ENCODE assay signal across 11 cellular contexts in the genomic region with DNA sequence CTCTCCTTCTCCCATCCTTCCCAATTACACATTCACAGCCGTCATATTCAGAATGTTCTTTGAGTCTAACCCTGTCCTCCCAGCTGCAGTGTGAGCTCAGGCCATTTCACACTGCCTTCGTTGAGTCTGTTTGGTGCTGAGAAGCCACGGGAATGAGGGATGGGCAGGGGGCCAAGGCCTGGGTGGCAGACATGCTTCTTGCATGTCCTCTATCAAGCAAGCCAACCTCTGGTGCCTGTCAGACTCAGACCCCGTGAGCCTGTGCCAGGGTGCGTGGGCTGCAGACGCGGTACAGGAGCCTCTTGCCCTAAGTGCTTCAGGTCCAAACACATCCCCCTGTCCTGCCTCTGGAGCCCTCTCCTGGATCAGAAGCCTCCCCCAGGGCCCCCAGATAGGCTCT. TPM values are rescaled to one million over a fixed set of nuclear protein-coding genes. Genes with fewer than 3 reads are reported as not detected.
DNase-seq lines count a peak whose midpoint lies in the region; ATAC-seq and TF ChIP-seq lines count a peak whose summit lies in the region.
"Had no signal": no experiment of that assay in that cellular context is flagged by ENCODE, and none has a peak within 500 bp of the region (broad histone marks: within the 10 kb centered on the region; RNA-seq: fewer than 3 reads in every experiment).

No MANE protein-coding gene starts in this region.

- H3K9me2 ChIP-seq in OCI-LY7 (ENCODE audit: insufficient read depth, low read length): no peaks in the 10 kb centered on the region

- no peaks in the 10 kb centered on the region for H3K9me3 Mint-ChIP-seq in activated CD4-positive, alpha-beta T cell treated with anti-CD3 and anti-CD28 coated beads, Interleukin-2, amount 10 ng/mL, durations not matched to agents 7 days and 5 days
- H3K9me3 Mint-ChIP-seq in activated T-helper 1 cell treated with anti-CD3 and anti-CD28 coated beads, Interleukin-12 subunit alpha, Interleukin-12 subunit beta, Interleukin-2, Interleukin-4 antibody, amounts not matched to agents 30 ng/mL and 10 ng/mL and 1 ng/mL, durations not matched to agents 14 hours and 24 hours and 36 hours: no peaks in the 10 kb centered on the region

- H3K9me3 ChIP-seq in OCI-LY7 (ENCODE audit: low read length): no peaks in the 10 kb centered on the region

- peaks cover 4% of the 10 kb centered on the region for H3K27me3 Mint-ChIP-seq in activated CD4-positive, alpha-beta T cell treated with anti-CD3 and anti-CD28 coated beads, Interleukin-2, amount 10 ng/mL, durations not matched to agents 7 days and 5 days
- peaks cover 14% of the 10 kb centered on the region for H3K27me3 Mint-ChIP-seq in activated T-helper 1 cell treated with anti-CD3 and anti-CD28 coated beads, Interleukin-12 subunit alpha, Interleukin-12 subunit beta, Interleukin-2, Interleukin-4 antibody, amounts not matched to agents 30 ng/mL and 10 ng/mL and 1 ng/mL, durations not matched to agents 14 hours and 24 hours and 36 hours (ENCODE audit: insufficient read depth)

- in situ Hi-C loops in ACHN (cut with HindIII; ENCODE audit: low pct_ligation_motif_present, low pct_unique_long_range_greater_than_20kb, low sequenced_read_pairs): no loop called here

- H4K20me1 ChIP-seq in OCI-LY7 (ENCODE audit: insufficient read depth, low read length): no peaks in the 10 kb centered on the region

- H3K4me3 ChIP-seq in fibroblast of villous mesenchyme (ENCODE audit: low read depth, low read length) (no peak overlapping the region), OCI-LY7 (ENCODE audit: low read depth, low read length, poor library complexity, severe bottlenecking) (no peak overlapping the region)

- TF ChIP-seq CTCF in RWPE1 (conservative IDR thresholded peaks at IDR 0.05; ENCODE audit: low read depth): no peak
- TF ChIP-seq CTCF in fibroblast of villous mesenchyme (IDR thresholded peaks at IDR 0.05; ENCODE audit: insufficient read depth, low read depth, low read length): no peak
- TF ChIP-seq CTCF in omental fat pad (IDR thresholded peaks at IDR 0.05): no peak
- no peak for TF ChIP-seq CTCF in OCI-LY7 (conservative IDR thresholded peaks at IDR 0.05; ENCODE audit: low read length)

- H3K4me1 ChIP-seq in OCI-LY7 (ENCODE audit: insufficient read depth, low read length, poor library complexity, severe bottlenecking): no peaks in the 10 kb centered on the region

- DNase-seq in ACHN: peak; percentile 36
- no peak for DNase-seq in RWPE1 (ENCODE audit: low spot score)
- peak; percentile 58 for DNase-seq in fibroblast of villous mesenchyme (ENCODE audit: low read depth)
- DNase-seq in omental fat pad (ENCODE audit: low spot score): no peak
- no peak for DNase-seq in activated CD4-positive, alpha-beta T cell treated with anti-CD3 and anti-CD28 coated beads, Interleukin-2, amount 10 ng/mL, durations not matched to agents 7 days and 5 days
- no peak for DNase-seq in HuH-7 (ENCODE audit: low spot score)
- DNase-seq in activated T-helper 1 cell treated with anti-CD3 and anti-CD28 coated beads, Interleukin-12 subunit alpha, Interleukin-12 subunit beta, Interleukin-2, Interleukin-4 antibody, amounts not matched to agents 30 ng/mL and 10 ng/mL and 1 ng/mL, durations not matched to agents 14 hours and 24 hours and 36 hours (ENCODE audit: low spot score): no peak
- DNase-seq in OCI-LY7 (ENCODE audit: low spot score): no peak
- DNase-seq: brain microvascular endothelial cell, NCI-H2029, SW 1271 had no signal

- POLR2A ChIA-PET in RWPE1 (lab: Yijun Ruan, JAX; ENCODE audit: low non-redundant PET): no interaction called here
- POLR2A ChIA-PET in activated CD4-positive, alpha-beta T cell treated with anti-CD3 and anti-CD28 coated beads, Interleukin-2, amount 10 ng/mL, durations not matched to agents 7 days and 5 days (lab: Charles Lee): no interaction called here
- POLR2A ChIA-PET in OCI-LY7 (lab: Charles Lee): no interaction called here

- intact Hi-C loops in activated T-helper 1 cell treated with anti-CD3 and anti-CD28 coated beads, Interleukin-12 subunit alpha, Interleukin-12 subunit beta, Interleukin-2, Interleukin-4 antibody, amounts not matched to agents 30 ng/mL and 10 ng/mL and 1 ng/mL, durations not matched to agents 14 hours and 24 hours and 36 hours (cut with micrococcal nuclease): no loop called here
- intact Hi-C loops in OCI-LY7 (cut with micrococcal nuclease; ENCODE audit: unreplicated experiment): no loop called here

- H3K36me3 ChIP-seq in OCI-LY7 (ENCODE audit: insufficient read depth, low read length): no peaks in the 10 kb centered on the region
- H3K36me3 ChIP-seq: brain microvascular endothelial cell had no signal

- ATAC-seq in omental fat pad (ENCODE audit: low FRiP score): peak; percentile 54

- H2AFZ ChIP-seq in OCI-LY7 (ENCODE audit: low read length): no peak overlapping the region

- CTCF ChIA-PET in RWPE1 (lab: Yijun Ruan, JAX) (interaction anchor here (0.6 to 1.0 kb wide), 3 partner anchors 34 to 68 kb away, joined by 3 read pairs; no protein-coding TSS in a partner anchor), OCI-LY7 (lab: Charles Lee; ENCODE audit: unreplicated experiment) (no interaction called here)
- CTCF ChIA-PET in activated CD4-positive, alpha-beta T cell treated with anti-CD3 and anti-CD28 coated beads, Interleukin-2, amount 10 ng/mL, durations not matched to agents 7 days and 5 days (lab: Charles Lee): interaction anchor here (1.0 to 1.3 kb wide), 2 partner anchors 8 to 16 kb away, joined by 3 read pairs; no protein-coding TSS in a partner anchor

- no peak overlapping the region for H3K4me2 ChIP-seq in OCI-LY7 (ENCODE audit: low read length)

- no peaks in the 10 kb centered on the region for H3K4me1 Mint-ChIP-seq in activated CD4-positive, alpha-beta T cell treated with anti-CD3 and anti-CD28 coated beads, Interleukin-2, amount 10 ng/mL, durations not matched to agents 7 days and 5 days
- H3K4me1 Mint-ChIP-seq in activated T-helper 1 cell treated with anti-CD3 and anti-CD28 coated beads, Interleukin-12 subunit alpha, Interleukin-12 subunit beta, Interleukin-2, Interleukin-4 antibody, amounts not matched to agents 30 ng/mL and 10 ng/mL and 1 ng/mL, durations not matched to agents 14 hours and 24 hours and 36 hours (ENCODE audit: low read depth): no peaks in the 10 kb centered on the region

- peak overlapping the region; percentile 46 for H3K27ac ChIP-seq in RWPE1
- no peak overlapping the region for H3K27ac ChIP-seq in OCI-LY7 (ENCODE audit: low read depth, low read length, poor library complexity, severe bottlenecking)
- H3K27ac ChIP-seq: brain microvascular endothelial cell had no signal

- no peaks in the 10 kb centered on the region for H3K79me2 ChIP-seq in OCI-LY7 (ENCODE audit: insufficient read depth, low read depth, low read length)

- no TSS peak for BruUV-seq in OCI-LY7 (replicated peaks; lab: Mats Ljungman, UMichigan)

- no peak overlapping the region for H3K4me3 Mint-ChIP-seq in activated CD4-positive, alpha-beta T cell treated with anti-CD3 and anti-CD28 coated beads, Interleukin-2, amount 10 ng/mL, durations not matched to agents 7 days and 5 days
- H3K4me3 Mint-ChIP-seq in activated T-helper 1 cell treated with anti-CD3 and anti-CD28 coated beads, Interleukin-12 subunit alpha, Interleukin-12 subunit beta, Interleukin-2, Interleukin-4 antibody, amounts not matched to agents 30 ng/mL and 10 ng/mL and 1 ng/mL, durations not matched to agents 14 hours and 24 hours and 36 hours: no peak overlapping the region

- no peak overlapping the region for H3K27ac Mint-ChIP-seq in activated CD4-positive, alpha-beta T cell treated with anti-CD3 and anti-CD28 coated beads, Interleukin-2, amount 10 ng/mL, durations not matched to agents 7 days and 5 days
- H3K27ac Mint-ChIP-seq in activated T-helper 1 cell treated with anti-CD3 and anti-CD28 coated beads, Interleukin-12 subunit alpha, Interleukin-12 subunit beta, Interleukin-2, Interleukin-4 antibody, amounts not matched to agents 30 ng/mL and 10 ng/mL and 1 ng/mL, durations not matched to agents 14 hours and 24 hours and 36 hours: no peak overlapping the region

- no peaks in the 10 kb centered on the region for H3K36me3 Mint-ChIP-seq in activated CD4-positive, alpha-beta T cell treated with anti-CD3 and anti-CD28 coated beads, Interleukin-2, amount 10 ng/mL, durations not matched to agents 7 days and 5 days (ENCODE audit: low read depth)
- no peaks in the 10 kb centered on the region for H3K36me3 Mint-ChIP-seq in activated T-helper 1 cell treated with anti-CD3 and anti-CD28 coated beads, Interleukin-12 subunit alpha, Interleukin-12 subunit beta, Interleukin-2, Interleukin-4 antibody, amounts not matched to agents 30 ng/mL and 10 ng/mL and 1 ng/mL, durations not matched to agents 14 hours and 24 hours and 36 hours (ENCODE audit: low read depth)

RNA-seq across cellular contexts. Expression of gene CDKN2AIPNL, which starts 46.6 kb away (rescaled TPM):
- 20.3 and 30.7 TPM in 2 replicates for total RNA-seq in fibroblast of villous mesenchyme
- 10 to 100 TPM; 10.2 to 20.4 (median 17.7) TPM for total RNA-seq in omental fat pad
- total RNA-seq in activated CD4-positive, alpha-beta T cell treated with anti-CD3 and anti-CD28 coated beads, Interleukin-2, amount 10 ng/mL, durations not matched to agents 7 days and 5 days: 10 to 100 TPM; 24.1 to 27.6 TPM
- total RNA-seq in activated T-helper 1 cell treated with anti-CD3 and anti-CD28 coated beads, Interleukin-12 subunit alpha, Interleukin-12 subunit beta, Interleukin-2, Interleukin-4 antibody, amounts not matched to agents 30 ng/mL and 10 ng/mL and 1 ng/mL, durations not matched to agents 14 hours and 24 hours and 36 hours: 33.6 and 35.6 TPM in 2 replicates
- total RNA-seq in OCI-LY7 (2014; rRNA removed; shearing (Covaris generic)): 40.5 and 47.8 TPM in 2 replicates
- total RNA-seq in OCI-LY7 (2022): 45.7 and 45.8 TPM in 2 replicates

Comparison
In these comparisons a context has a peak if more than half of its experiments do, and no peak if none do; other contexts are left out.
1. DNase-seq: peak in ACHN (single experiment) and fibroblast of villous mesenchyme (single experiment); none in RWPE1 (single experiment), omental fat pad (single experiment), activated CD4-positive, alpha-beta T cell treated with anti-CD3 and anti-CD28 coated beads, Interleukin-2, amount 10 ng/mL, durations not matched to agents 7 days and 5 days (single experiment), HuH-7 (single experiment), activated T-helper 1 cell treated with anti-CD3 and anti-CD28 coated beads, Interleukin-12 subunit alpha, Interleukin-12 subunit beta, Interleukin-2, Interleukin-4 antibody, amounts not matched to agents 30 ng/mL and 10 ng/mL and 1 ng/mL, durations not matched to agents 14 hours and 24 hours and 36 hours (single experiment) and OCI-LY7 (single experiment).